25 cellular contexts compared by ENCODE assay signal in genomic region chr6:46352541-46353267, GRCh38.
A peak's percentile ranks its signal among the peaks of the same experiment; 100 is the strongest.
DNase-seq lines count a peak whose midpoint lies in the region; ATAC-seq and TF ChIP-seq lines count a peak whose summit lies in the region.
"Had no signal": no experiment of that assay in that cellular context is flagged by ENCODE, and none has a peak within 500 bp of the region (broad histone marks: within the 10 kb centered on the region; RNA-seq: fewer than 3 reads in every experiment).

No MANE protein-coding gene starts in this region.

- peaks cover 3 to 10% of the 10 kb centered on the region in 2 experiments; a peak in 3 of 4 replicates for H3K4me1 Mint-ChIP-seq in H9

- no peaks in the 10 kb centered on the region for H3K79me2 ChIP-seq in H9 (ENCODE audit: insufficient read depth, low read length)

- no peak overlapping the region for H3K4me3 Mint-ChIP-seq in H9
- H3K4me3 Mint-ChIP-seq: activated CD4-positive, alpha-beta memory T cell treated with anti-CD3 and anti-CD28 coated beads for 36 hours; CD8-positive, alpha-beta T cell; naive thymus-derived CD8-positive, alpha-beta T cell had no signal

- no peaks in the 10 kb centered on the region for H3K36me3 Mint-ChIP-seq in H9 (ENCODE audit: insufficient read depth in 1 of 3, low read depth in 3 of 3)
- H3K36me3 Mint-ChIP-seq: activated CD4-positive, alpha-beta memory T cell treated with anti-CD3 and anti-CD28 coated beads for 36 hours; CD8-positive, alpha-beta T cell; naive thymus-derived CD8-positive, alpha-beta T cell had no signal

- H4K8ac ChIP-seq in H9 (replicated peaks; ENCODE audit: insufficient read length, low read depth, low read length), result no peak overlapping the region

- H3K23ac ChIP-seq in H9 (ENCODE audit: insufficient read length, low read depth, low read length), result no peak overlapping the region

- CTCF ChIA-PET in A673 (lab: Charles Lee), result no interaction called here

- H3K27me3 ChIP-seq in A673 (replicated peaks; ENCODE audit: insufficient read depth, low read depth, low read length, poor library complexity), result peaks cover 6% of the 10 kb centered on the region
- no peaks in the 10 kb centered on the region for H3K27me3 ChIP-seq in H9 (ENCODE audit: insufficient read depth, low read length)
- H3K27me3 ChIP-seq in adrenal gland, result no peaks in the 10 kb centered on the region
- H3K27me3 ChIP-seq: cardiac muscle cell, dorsolateral prefrontal cortex, ovary, SJSA1 had no signal

- H3K4me1 ChIP-seq in A673 (ENCODE audit: insufficient read depth, low read length, poor library complexity, severe bottlenecking), result no peaks in the 10 kb centered on the region
- H3K4me1 ChIP-seq in H9 (ENCODE audit: insufficient read depth, low read length), result peaks cover 3% of the 10 kb centered on the region; the same call in 1 of the 2 replicates
- H3K4me1 ChIP-seq in adrenal gland (replicated peaks in 1 of 2), result peaks cover 0 to 16% of the 10 kb centered on the region in 2 donors
- H3K4me1 ChIP-seq in mucosa of descending colon (ENCODE audit: low read depth), result no peaks in the 10 kb centered on the region
- H3K4me1 ChIP-seq: SJSA1 had no signal

- no peak overlapping the region for H2BK15ac ChIP-seq in H9 (ENCODE audit: low read depth, low read length)

- H3K9me3 ChIP-seq in A673 (ENCODE audit: low read depth, low read length, poor library complexity, severe bottlenecking) (no peaks in the 10 kb centered on the region), H9 (ENCODE audit: control insufficient read depth, low read depth, low read length) (no peaks in the 10 kb centered on the region), adrenal gland (replicated peaks in 1 of 3) (no peaks in the 10 kb centered on the region), mucosa of descending colon (no peaks in the 10 kb centered on the region)
- H3K9me3 ChIP-seq: ovary, SJSA1 had no signal

- H3K18ac ChIP-seq in H9 (ENCODE audit: insufficient read length, low read depth, low read length), result no peak overlapping the region

- no peak overlapping the region for H4K5ac ChIP-seq in H9 (ENCODE audit: insufficient read length, low read depth, low read length)

- TF ChIP-seq CTCF in A673 (conservative IDR thresholded peaks at IDR 0.05; ENCODE audit: low read depth, low read length), result no peak
- no peak for TF ChIP-seq CTCF in H9 (conservative IDR thresholded peaks at IDR 0.05)
- no peak for TF ChIP-seq CTCF in adrenal gland (IDR thresholded peaks at IDR 0.05)
- TF ChIP-seq CTCF in mucosa of descending colon (IDR thresholded peaks at IDR 0.05), result no peak

- no peaks in the 10 kb centered on the region for H3K23me2 ChIP-seq in H9 (ENCODE audit: insufficient read length, low read depth, low read length, poor library complexity, severe bottlenecking)

- no peaks in the 10 kb centered on the region for H3K9me3 Mint-ChIP-seq in H9
- H3K9me3 Mint-ChIP-seq: activated CD4-positive, alpha-beta memory T cell treated with anti-CD3 and anti-CD28 coated beads for 36 hours; CD8-positive, alpha-beta T cell had no signal

- ATAC-seq in mucosa of descending colon (peak; percentile 60), HG03097 (IDR thresholded peaks at IDR 0.05; ENCODE audit: low FRiP score, unreplicated experiment) (no peak)
- ATAC-seq: CD8-positive, alpha-beta T cell; naive thymus-derived CD8-positive, alpha-beta T cell had no signal

- H3K36me3 ChIP-seq in A673 (ENCODE audit: insufficient read depth, low read length, poor library complexity, severe bottlenecking), result no peaks in the 10 kb centered on the region
- H3K36me3 ChIP-seq in adrenal gland (replicated peaks in 1 of 2), result no peaks in the 10 kb centered on the region
- H3K36me3 ChIP-seq in mucosa of descending colon (ENCODE audit: low read depth), result no peaks in the 10 kb centered on the region
- H3K36me3 ChIP-seq: cardiac muscle cell, ovary, SJSA1 had no signal

- POLR2A ChIA-PET in A673 (lab: Charles Lee; ENCODE audit: low non-redundant PET), result no interaction called here

- no peak overlapping the region for H3K4me3 ChIP-seq in A673 (ENCODE audit: low read depth, low read length, poor library complexity, severe bottlenecking)
- no peak overlapping the region for H3K4me3 ChIP-seq in adrenal gland
- H3K4me3 ChIP-seq in mucosa of descending colon, result no peak overlapping the region
- H3K4me3 ChIP-seq: cardiac muscle cell, dorsolateral prefrontal cortex, GM23248, ovary, SJSA1 had no signal

- no peak overlapping the region for H4K91ac ChIP-seq in H9 (ENCODE audit: insufficient read length, low read depth, low read length)

- H3K27ac ChIP-seq in A673 (ENCODE audit: low read depth, low read length, poor library complexity, severe bottlenecking) (no peak overlapping the region), H9 (ENCODE audit: insufficient read length, low read depth, low read length) (no peak overlapping the region), adrenal gland (peak overlapping the region in 2 of 5 donors; percentile 15 to 67)
- H3K27ac ChIP-seq: cardiac muscle cell, dorsolateral prefrontal cortex, GM23248, ovary, SJSA1 had no signal

- no peak overlapping the region for H3T11ph ChIP-seq in H9 (ENCODE audit: low read length)

- intact Hi-C loops in A673 (cut with micrococcal nuclease; ENCODE audit: unreplicated experiment) (no loop called here), adrenal gland (cut with DNase I) (no loop called here), mucosa of descending colon (cut with DNase I, micrococcal nuclease) (no loop called here)

- no peak overlapping the region for H3K56ac ChIP-seq in H9 (ENCODE audit: insufficient read length, low read depth, low read length)

- no peak for TF ChIP-seq POLR2A in adrenal gland (IDR thresholded peaks at IDR 0.05)

- peak; percentile 2 for DNase-seq in A673 (ENCODE audit: low spot score)
- DNase-seq in H9, result no peak
- DNase-seq in adrenal gland, result peak in 4 of 7 donors; percentile 13 to 60 (median 20)
- DNase-seq in mucosa of descending colon, result no peak
- no peak for DNase-seq in NCI-H2107 (lab: John Stamatoyannopoulos, UW)
- no peak for DNase-seq in NCI-H2227 treated with DMSO at 0.1 percent for 48 hours (lab: John Stamatoyannopoulos, UW)
- no peak for DNase-seq in NCI-H748 treated with DMSO at 0.1 percent for 48 hours (lab: John Stamatoyannopoulos, UW)
- DNase-seq: activated CD4-positive, alpha-beta memory T cell treated with anti-CD3 and anti-CD28 coated beads for 36 hours; CD8-positive, alpha-beta T cell; dorsolateral prefrontal cortex; GM23248; hypothalamus; KG1; kidney glomerular epithelial cell; mesendoderm; naive thymus-derived CD8-positive, alpha-beta T cell; NCI-H1105 treated with DMSO at 0.1 percent for 48 hours; NCI-H526; ovary; stimulated activated CD4-positive, alpha-beta T cell treated with anti-CD3 and anti-CD28 coated beads, Interleukin-1b, Interleukin-23, amount 100 ng/mL, for 48 hours; stimulated activated naive CD4-positive, alpha-beta T cell; T-helper 2 cell had no signal

- no peak overlapping the region for H2BK12ac ChIP-seq in H9 (ENCODE audit: insufficient read length, low read depth, low read length)

- no peak overlapping the region for H3K9ac ChIP-seq in H9 (ENCODE audit: extremely low read depth, insufficient read length, low read length)
- H3K9ac ChIP-seq: GM23248 had no signal

- peak overlapping the region; percentile 22; the same call in 1 of the 2 replicates for H3K14ac ChIP-seq in H9 (ENCODE audit: insufficient read depth, low read length)

- H4K20me1 ChIP-seq in H9 (ENCODE audit: control insufficient read depth, insufficient read depth, insufficient read length), result no peaks in the 10 kb centered on the region

- H3K27me3 Mint-ChIP-seq in H9 (ENCODE audit: low read depth), result peaks cover 2% of the 10 kb centered on the region; the same call in 1 of the 2 replicates

- no peak overlapping the region for H2BK20ac ChIP-seq in H9 (ENCODE audit: low read depth, low read length, poor library complexity, severe bottlenecking)

- no peak overlapping the region for H2AK5ac ChIP-seq in H9 (ENCODE audit: insufficient read length, low read length)

- no peaks in the 10 kb centered on the region for H3K79me1 ChIP-seq in H9 (ENCODE audit: insufficient read depth, low read depth, low read length, poor library complexity, severe bottlenecking)

- H3K4me2 ChIP-seq in H9 (ENCODE audit: insufficient read depth, insufficient read length, low read length), result no peak overlapping the region

- no CpG with 5 or more reads among the region's 2 CpGs for WGBS in H9 (ENCODE audit: extremely low coverage, insufficient read length, low lambda C conversion rate)
- WGBS in adrenal gland, 4 donors, result 63 to 79% (median 75%) methylated on average over 1 to 2 of the region's 2 CpGs

- no peak overlapping the region for H3K27ac Mint-ChIP-seq in H9
- H3K27ac Mint-ChIP-seq: activated CD4-positive, alpha-beta memory T cell treated with anti-CD3 and anti-CD28 coated beads for 36 hours; CD8-positive, alpha-beta T cell; naive thymus-derived CD8-positive, alpha-beta T cell had no signal

- BruUV-seq in A673 (replicated peaks; lab: Mats Ljungman, UMichigan), result no TSS peak

- H3K4ac ChIP-seq in H9 (ENCODE audit: low read depth, low read length), result no peak overlapping the region

- no peak overlapping the region for H2BK120ac ChIP-seq in H9 (ENCODE audit: low read depth, low read length, poor library complexity, severe bottlenecking)

- H2BK5ac ChIP-seq in H9 (ENCODE audit: insufficient read length, low read length), result no peak overlapping the region

- no peak overlapping the region for H2AFZ ChIP-seq in H9 (ENCODE audit: low read length)
- H2AFZ ChIP-seq: GM23248 had no signal

Comparison
In these comparisons a context has a peak if more than half of its experiments do, and no peak if none do; other contexts are left out.
1. DNase-seq: peak in A673 (single experiment) and adrenal gland (4 of 7); none in H9 (single experiment), mucosa of descending colon (0 of 3), NCI-H2107 (single experiment), NCI-H2227 treated with DMSO at 0.1 percent for 48 hours (single experiment) and NCI-H748 treated with DMSO at 0.1 percent for 48 hours (single experiment).